Comparison of ENCODE assay signal across 1 cellular context in the genomic region with DNA sequence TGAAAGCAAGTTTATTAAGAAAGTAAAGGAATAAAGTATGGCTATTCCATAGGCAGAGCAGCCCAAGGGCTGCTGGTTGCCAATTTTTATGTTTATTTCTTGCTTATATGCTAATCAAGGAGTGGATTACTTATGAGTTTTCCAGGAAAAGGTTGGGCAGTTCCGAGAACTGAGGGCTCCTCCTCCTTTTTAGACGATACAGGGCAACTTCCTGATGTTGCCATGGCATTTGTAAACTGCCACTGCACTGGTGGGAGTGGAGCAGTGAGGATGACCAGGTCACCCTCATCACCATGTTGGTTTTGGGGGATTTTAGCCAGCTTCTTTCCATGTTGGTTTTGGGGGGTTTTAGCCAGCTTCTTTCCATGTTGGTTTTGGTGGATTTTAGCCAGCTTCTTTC.
A peak's percentile ranks its signal among the peaks of the same experiment; 100 is the strongest.
TF ChIP-seq lines count a peak whose summit lies in the region.

No MANE protein-coding gene starts in this region.

TF ChIP-seq in K562, 482 proteins besides CTCF, POLR2A, EP300 and RAD21 (continued from another document):
- TF ChIP-seq, protein P1, sequence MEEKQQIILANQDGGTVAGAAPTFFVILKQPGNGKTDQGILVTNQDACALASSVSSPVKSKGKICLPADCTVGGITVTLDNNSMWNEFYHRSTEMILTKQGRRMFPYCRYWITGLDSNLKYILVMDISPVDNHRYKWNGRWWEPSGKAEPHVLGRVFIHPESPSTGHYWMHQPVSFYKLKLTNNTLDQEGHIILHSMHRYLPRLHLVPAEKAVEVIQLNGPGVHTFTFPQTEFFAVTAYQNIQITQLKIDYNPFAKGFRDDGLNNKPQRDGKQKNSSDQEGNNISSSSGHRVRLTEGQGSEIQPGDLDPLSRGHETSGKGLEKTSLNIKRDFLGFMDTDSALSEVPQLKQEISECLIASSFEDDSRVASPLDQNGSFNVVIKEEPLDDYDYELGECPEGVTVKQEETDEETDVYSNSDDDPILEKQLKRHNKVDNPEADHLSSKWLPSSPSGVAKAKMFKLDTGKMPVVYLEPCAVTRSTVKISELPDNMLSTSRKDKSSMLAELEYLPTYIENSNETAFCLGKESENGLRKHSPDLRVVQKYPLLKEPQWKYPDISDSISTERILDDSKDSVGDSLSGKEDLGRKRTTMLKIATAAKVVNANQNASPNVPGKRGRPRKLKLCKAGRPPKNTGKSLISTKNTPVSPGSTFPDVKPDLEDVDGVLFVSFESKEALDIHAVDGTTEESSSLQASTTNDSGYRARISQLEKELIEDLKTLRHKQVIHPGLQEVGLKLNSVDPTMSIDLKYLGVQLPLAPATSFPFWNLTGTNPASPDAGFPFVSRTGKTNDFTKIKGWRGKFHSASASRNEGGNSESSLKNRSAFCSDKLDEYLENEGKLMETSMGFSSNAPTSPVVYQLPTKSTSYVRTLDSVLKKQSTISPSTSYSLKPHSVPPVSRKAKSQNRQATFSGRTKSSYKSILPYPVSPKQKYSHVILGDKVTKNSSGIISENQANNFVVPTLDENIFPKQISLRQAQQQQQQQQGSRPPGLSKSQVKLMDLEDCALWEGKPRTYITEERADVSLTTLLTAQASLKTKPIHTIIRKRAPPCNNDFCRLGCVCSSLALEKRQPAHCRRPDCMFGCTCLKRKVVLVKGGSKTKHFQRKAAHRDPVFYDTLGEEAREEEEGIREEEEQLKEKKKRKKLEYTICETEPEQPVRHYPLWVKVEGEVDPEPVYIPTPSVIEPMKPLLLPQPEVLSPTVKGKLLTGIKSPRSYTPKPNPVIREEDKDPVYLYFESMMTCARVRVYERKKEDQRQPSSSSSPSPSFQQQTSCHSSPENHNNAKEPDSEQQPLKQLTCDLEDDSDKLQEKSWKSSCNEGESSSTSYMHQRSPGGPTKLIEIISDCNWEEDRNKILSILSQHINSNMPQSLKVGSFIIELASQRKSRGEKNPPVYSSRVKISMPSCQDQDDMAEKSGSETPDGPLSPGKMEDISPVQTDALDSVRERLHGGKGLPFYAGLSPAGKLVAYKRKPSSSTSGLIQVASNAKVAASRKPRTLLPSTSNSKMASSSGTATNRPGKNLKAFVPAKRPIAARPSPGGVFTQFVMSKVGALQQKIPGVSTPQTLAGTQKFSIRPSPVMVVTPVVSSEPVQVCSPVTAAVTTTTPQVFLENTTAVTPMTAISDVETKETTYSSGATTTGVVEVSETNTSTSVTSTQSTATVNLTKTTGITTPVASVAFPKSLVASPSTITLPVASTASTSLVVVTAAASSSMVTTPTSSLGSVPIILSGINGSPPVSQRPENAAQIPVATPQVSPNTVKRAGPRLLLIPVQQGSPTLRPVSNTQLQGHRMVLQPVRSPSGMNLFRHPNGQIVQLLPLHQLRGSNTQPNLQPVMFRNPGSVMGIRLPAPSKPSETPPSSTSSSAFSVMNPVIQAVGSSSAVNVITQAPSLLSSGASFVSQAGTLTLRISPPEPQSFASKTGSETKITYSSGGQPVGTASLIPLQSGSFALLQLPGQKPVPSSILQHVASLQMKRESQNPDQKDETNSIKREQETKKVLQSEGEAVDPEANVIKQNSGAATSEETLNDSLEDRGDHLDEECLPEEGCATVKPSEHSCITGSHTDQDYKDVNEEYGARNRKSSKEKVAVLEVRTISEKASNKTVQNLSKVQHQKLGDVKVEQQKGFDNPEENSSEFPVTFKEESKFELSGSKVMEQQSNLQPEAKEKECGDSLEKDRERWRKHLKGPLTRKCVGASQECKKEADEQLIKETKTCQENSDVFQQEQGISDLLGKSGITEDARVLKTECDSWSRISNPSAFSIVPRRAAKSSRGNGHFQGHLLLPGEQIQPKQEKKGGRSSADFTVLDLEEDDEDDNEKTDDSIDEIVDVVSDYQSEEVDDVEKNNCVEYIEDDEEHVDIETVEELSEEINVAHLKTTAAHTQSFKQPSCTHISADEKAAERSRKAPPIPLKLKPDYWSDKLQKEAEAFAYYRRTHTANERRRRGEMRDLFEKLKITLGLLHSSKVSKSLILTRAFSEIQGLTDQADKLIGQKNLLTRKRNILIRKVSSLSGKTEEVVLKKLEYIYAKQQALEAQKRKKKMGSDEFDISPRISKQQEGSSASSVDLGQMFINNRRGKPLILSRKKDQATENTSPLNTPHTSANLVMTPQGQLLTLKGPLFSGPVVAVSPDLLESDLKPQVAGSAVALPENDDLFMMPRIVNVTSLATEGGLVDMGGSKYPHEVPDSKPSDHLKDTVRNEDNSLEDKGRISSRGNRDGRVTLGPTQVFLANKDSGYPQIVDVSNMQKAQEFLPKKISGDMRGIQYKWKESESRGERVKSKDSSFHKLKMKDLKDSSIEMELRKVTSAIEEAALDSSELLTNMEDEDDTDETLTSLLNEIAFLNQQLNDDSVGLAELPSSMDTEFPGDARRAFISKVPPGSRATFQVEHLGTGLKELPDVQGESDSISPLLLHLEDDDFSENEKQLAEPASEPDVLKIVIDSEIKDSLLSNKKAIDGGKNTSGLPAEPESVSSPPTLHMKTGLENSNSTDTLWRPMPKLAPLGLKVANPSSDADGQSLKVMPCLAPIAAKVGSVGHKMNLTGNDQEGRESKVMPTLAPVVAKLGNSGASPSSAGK (IDR thresholded peaks at IDR 0.05): no peak
- TF ChIP-seq PHB2 (IDR thresholded peaks at IDR 0.05; ENCODE audit: low read depth) (no peak), PML (IDR thresholded peaks at IDR 0.05; ENCODE audit: low read length) (no peak), JUND (IDR thresholded peaks at IDR 0.05; ENCODE audit: borderline replicate concordance, low read depth, low read length) (0 out of 2 replicates have a peak, but pooled peaks have one; percentile 18), JUND (tag; IDR thresholded peaks at IDR 0.05; ENCODE audit: borderline replicate concordance, low read depth, low read length) (no peak), FOXA3 (CRISPR knock-in tag; conservative IDR thresholded peaks at IDR 0.05 in 1 of 2, IDR thresholded peaks at IDR 0.05 in 1 of 2) (no peak), GABPB2 (CRISPR knock-in tag; conservative IDR thresholded peaks at IDR 0.05) (no peak), FOXK2 (conservative IDR thresholded peaks at IDR 0.05 in 1 of 2, IDR thresholded peaks at IDR 0.05 in 1 of 2; ENCODE audit: low read depth in 2 of 2) (peak in 1 of 2 experiments; percentile 9; a peak in 1 of 4 replicates), ZNF766 (CRISPR knock-in tag; conservative IDR thresholded peaks at IDR 0.05) (no peak), CBX8 (IDR thresholded peaks at IDR 0.05; ENCODE audit: borderline replicate concordance, extremely low read depth, low read depth, low read length, poor library complexity, severe bottlenecking) (no peak), CCAR2 (IDR thresholded peaks at IDR 0.05; ENCODE audit: low read depth, low read length) (no peak), MAFF (IDR thresholded peaks at IDR 0.05; ENCODE audit: low read length) (no peak), NFE2L1 (tag; IDR thresholded peaks at IDR 0.05; ENCODE audit: borderline replicate concordance, low read depth) (no peak), ELF1 (tag; IDR thresholded peaks at IDR 0.05) (no peak), PTBP1 (IDR thresholded peaks at IDR 0.05; ENCODE audit: low read depth, low read length) (no peak)
- TF ChIP-seq, protein P2, sequence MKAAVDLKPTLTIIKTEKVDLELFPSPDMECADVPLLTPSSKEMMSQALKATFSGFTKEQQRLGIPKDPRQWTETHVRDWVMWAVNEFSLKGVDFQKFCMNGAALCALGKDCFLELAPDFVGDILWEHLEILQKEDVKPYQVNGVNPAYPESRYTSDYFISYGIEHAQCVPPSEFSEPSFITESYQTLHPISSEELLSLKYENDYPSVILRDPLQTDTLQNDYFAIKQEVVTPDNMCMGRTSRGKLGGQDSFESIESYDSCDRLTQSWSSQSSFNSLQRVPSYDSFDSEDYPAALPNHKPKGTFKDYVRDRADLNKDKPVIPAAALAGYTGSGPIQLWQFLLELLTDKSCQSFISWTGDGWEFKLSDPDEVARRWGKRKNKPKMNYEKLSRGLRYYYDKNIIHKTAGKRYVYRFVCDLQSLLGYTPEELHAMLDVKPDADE (conservative IDR thresholded peaks at IDR 0.05; ENCODE audit: control insufficient read depth, low read depth, low read length): no peak
- TF ChIP-seq, protein P3, sequence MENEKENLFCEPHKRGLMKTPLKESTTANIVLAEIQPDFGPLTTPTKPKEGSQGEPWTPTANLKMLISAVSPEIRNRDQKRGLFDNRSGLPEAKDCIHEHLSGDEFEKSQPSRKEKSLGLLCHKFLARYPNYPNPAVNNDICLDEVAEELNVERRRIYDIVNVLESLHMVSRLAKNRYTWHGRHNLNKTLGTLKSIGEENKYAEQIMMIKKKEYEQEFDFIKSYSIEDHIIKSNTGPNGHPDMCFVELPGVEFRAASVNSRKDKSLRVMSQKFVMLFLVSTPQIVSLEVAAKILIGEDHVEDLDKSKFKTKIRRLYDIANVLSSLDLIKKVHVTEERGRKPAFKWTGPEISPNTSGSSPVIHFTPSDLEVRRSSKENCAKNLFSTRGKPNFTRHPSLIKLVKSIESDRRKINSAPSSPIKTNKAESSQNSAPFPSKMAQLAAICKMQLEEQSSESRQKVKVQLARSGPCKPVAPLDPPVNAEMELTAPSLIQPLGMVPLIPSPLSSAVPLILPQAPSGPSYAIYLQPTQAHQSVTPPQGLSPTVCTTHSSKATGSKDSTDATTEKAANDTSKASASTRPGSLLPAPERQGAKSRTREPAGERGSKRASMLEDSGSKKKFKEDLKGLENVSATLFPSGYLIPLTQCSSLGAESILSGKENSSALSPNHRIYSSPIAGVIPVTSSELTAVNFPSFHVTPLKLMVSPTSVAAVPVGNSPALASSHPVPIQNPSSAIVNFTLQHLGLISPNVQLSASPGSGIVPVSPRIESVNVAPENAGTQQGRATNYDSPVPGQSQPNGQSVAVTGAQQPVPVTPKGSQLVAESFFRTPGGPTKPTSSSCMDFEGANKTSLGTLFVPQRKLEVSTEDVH (IDR thresholded peaks at IDR 0.05; ENCODE audit: low read depth, partially characterized antibody): no peak
- TF ChIP-seq, protein P4, sequence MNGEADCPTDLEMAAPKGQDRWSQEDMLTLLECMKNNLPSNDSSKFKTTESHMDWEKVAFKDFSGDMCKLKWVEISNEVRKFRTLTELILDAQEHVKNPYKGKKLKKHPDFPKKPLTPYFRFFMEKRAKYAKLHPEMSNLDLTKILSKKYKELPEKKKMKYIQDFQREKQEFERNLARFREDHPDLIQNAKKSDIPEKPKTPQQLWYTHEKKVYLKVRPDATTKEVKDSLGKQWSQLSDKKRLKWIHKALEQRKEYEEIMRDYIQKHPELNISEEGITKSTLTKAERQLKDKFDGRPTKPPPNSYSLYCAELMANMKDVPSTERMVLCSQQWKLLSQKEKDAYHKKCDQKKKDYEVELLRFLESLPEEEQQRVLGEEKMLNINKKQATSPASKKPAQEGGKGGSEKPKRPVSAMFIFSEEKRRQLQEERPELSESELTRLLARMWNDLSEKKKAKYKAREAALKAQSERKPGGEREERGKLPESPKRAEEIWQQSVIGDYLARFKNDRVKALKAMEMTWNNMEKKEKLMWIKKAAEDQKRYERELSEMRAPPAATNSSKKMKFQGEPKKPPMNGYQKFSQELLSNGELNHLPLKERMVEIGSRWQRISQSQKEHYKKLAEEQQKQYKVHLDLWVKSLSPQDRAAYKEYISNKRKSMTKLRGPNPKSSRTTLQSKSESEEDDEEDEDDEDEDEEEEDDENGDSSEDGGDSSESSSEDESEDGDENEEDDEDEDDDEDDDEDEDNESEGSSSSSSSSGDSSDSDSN (IDR thresholded peaks at IDR 0.05; ENCODE audit: borderline replicate concordance in 1 of 2, low read depth in 2 of 2, low read length in 2 of 2): no peak
- TF ChIP-seq, protein P5, sequence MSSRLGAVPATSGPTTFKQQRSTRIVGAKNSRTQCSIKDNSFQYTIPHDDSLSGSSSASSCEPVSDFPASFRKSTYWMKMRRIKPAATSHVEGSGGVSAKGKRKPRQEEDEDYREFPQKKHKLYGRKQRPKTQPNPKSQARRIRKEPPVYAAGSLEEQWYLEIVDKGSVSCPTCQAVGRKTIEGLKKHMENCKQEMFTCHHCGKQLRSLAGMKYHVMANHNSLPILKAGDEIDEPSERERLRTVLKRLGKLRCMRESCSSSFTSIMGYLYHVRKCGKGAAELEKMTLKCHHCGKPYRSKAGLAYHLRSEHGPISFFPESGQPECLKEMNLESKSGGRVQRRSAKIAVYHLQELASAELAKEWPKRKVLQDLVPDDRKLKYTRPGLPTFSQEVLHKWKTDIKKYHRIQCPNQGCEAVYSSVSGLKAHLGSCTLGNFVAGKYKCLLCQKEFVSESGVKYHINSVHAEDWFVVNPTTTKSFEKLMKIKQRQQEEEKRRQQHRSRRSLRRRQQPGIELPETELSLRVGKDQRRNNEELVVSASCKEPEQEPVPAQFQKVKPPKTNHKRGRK (tag; IDR thresholded peaks at IDR 0.05): no peak
